Comparison of ENCODE assay signal across 6 cellular contexts in the genomic region with DNA sequence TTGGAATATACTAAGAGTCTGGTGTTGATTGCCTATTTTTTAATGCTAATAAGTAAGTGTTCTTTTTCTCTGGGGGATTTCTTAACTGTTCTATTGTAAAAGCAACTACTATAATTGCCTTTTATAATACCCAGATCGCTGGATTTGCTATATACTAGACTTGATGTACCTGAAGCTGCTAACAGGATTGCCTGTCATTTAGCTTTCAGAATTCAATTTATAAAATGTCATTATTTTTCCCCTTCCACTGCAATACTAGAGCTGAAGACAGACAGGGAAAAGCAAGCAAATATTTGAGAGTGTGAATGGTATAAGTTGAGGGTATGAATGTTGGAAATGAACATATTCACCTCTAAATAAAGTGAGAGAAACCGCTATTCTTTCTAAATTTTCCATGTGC.
"Had no signal": no experiment of that assay in that cellular context is flagged by ENCODE, and none has a peak within 500 bp of the region (broad histone marks: within the 10 kb centered on the region; RNA-seq: fewer than 3 reads in every experiment).

No MANE protein-coding gene starts in this region.

- H3K4me3 ChIP-seq: K562 had no signal

- DNase-seq: IMR-90, KBM-7, KG1 had no signal

- ATAC-seq: HepG2, K562 had no signal

- H3K27ac ChIP-seq: HL-60 had no signal
